In genomic region chr15:88630141-88630721, GRCh38 we compare ENCODE assay signal across 1 cellular context.
TF ChIP-seq lines count a peak whose summit lies in the region.

No MANE protein-coding gene starts in this region.

TF ChIP-seq in GM23338, 12 proteins besides CTCF, POLR2A, EP300 and RAD21 (continued from another document):
- TF ChIP-seq ETS1 (IDR thresholded peaks at IDR 0.05) (no peak), REST (IDR thresholded peaks at IDR 0.05; ENCODE audit: unreplicated experiment) (no peak), STAT1 (IDR thresholded peaks at IDR 0.05; ENCODE audit: unreplicated experiment) (no peak), CREB1 (CRISPR knock-in tag; IDR thresholded peaks at IDR 0.05; ENCODE audit: low read depth) (no peak), JUNB (IDR thresholded peaks at IDR 0.05; ENCODE audit: unreplicated experiment) (no peak), EZH2 (IDR thresholded peaks at IDR 0.05; ENCODE audit: low read depth, unreplicated experiment) (no peak), ZNF114 (CRISPR knock-in tag; IDR thresholded peaks at IDR 0.05) (no peak)
